In genomic region chr6:161274488-161274858, GRCh38 we compare ENCODE assay signal across 7 cellular contexts. TPM values are rescaled to one million over a fixed set of nuclear protein-coding genes. Genes with fewer than 3 reads are reported as not detected.
DNase-seq lines count a peak whose midpoint lies in the region; ATAC-seq, FAIRE-seq and TF ChIP-seq lines count a peak whose summit lies in the region.

No MANE protein-coding gene starts in this region.

- H3K9me3 Mint-ChIP-seq in stimulated activated memory B cell treated with anti-CD40 and anti-IgM and Interleukin-4, amounts not matched to agents 10 μg/mL and 1 μg/mL and 100 μg/mL, for 72 hours, result peaks cover 5% of the 10 kb centered on the region

- no peak for ATAC-seq in T-helper 17 cell
- no peak for ATAC-seq in stimulated activated memory B cell treated with anti-CD40 and anti-IgM and Interleukin-4, amounts not matched to agents 10 μg/mL and 1 μg/mL and 100 μg/mL, for 72 hours

- H3K36me3 ChIP-seq in right atrium auricular region, result no peaks in the 10 kb centered on the region

- no peaks in the 10 kb centered on the region for H3K27me3 Mint-ChIP-seq in T-helper 17 cell
- H3K27me3 Mint-ChIP-seq in stimulated activated memory B cell treated with anti-CD40 and anti-IgM and Interleukin-4, amounts not matched to agents 10 μg/mL and 1 μg/mL and 100 μg/mL, for 72 hours, result peaks cover 24% of the 10 kb centered on the region

- peaks cover 6% of the 10 kb centered on the region for H3K36me3 Mint-ChIP-seq in T-helper 17 cell (ENCODE audit: low read depth)
- H3K36me3 Mint-ChIP-seq in stimulated activated memory B cell treated with anti-CD40 and anti-IgM and Interleukin-4, amounts not matched to agents 10 μg/mL and 1 μg/mL and 100 μg/mL, for 72 hours, result no peaks in the 10 kb centered on the region

- peaks cover 0 to 14% of the 10 kb centered on the region in 2 donors for H3K4me1 ChIP-seq in right atrium auricular region

- no peak for FAIRE-seq in D721Med (lab: Jason Lieb, UNC)

- TF ChIP-seq CTCF in right atrium auricular region (IDR thresholded peaks at IDR 0.05) (no peak), D721Med (IDR thresholded peaks at IDR 0.05; ENCODE audit: insufficient read depth, missing control alignments) (no peak)

- peaks cover 25% of the 10 kb centered on the region for H3K4me1 Mint-ChIP-seq in T-helper 17 cell
- H3K4me1 Mint-ChIP-seq in stimulated activated memory B cell treated with anti-CD40 and anti-IgM and Interleukin-4, amounts not matched to agents 10 μg/mL and 1 μg/mL and 100 μg/mL, for 72 hours, result peaks cover 6% of the 10 kb centered on the region

- peak overlapping the region; percentile 95 for H3K4me3 Mint-ChIP-seq in T-helper 17 cell
- H3K4me3 Mint-ChIP-seq in stimulated activated memory B cell treated with anti-CD40 and anti-IgM and Interleukin-4, amounts not matched to agents 10 μg/mL and 1 μg/mL and 100 μg/mL, for 72 hours, result peak overlapping the region; percentile 87

- H3K9me3 ChIP-seq in T-helper 17 cell (ENCODE audit: control insufficient read depth, low read length, poor library complexity, severe bottlenecking), result no peaks in the 10 kb centered on the region
- H3K9me3 ChIP-seq in right atrium auricular region, result no peaks in the 10 kb centered on the region

- DNase-seq in HEK293T (ENCODE audit: extremely low spot score) (no peak), T-helper 17 cell (no peak), right atrium auricular region (ENCODE audit: low spot score) (no peak), D721Med (ENCODE audit: insufficient read length, low spot score) (no peak), putamen (ENCODE audit: low spot score) (no peak)
- DNase-seq in activated CD4-positive, alpha-beta T cell treated with anti-CD3 and anti-CD28 coated beads, Interleukin-2, amount 50 U/mL, for 1 hour, result no peak

- H3K4me3 ChIP-seq in right atrium auricular region, result peak overlapping the region; percentile 58 to 69

- H3K27ac Mint-ChIP-seq in T-helper 17 cell, result peak overlapping the region; percentile 97
- peak overlapping the region; percentile 77 for H3K27ac Mint-ChIP-seq in stimulated activated memory B cell treated with anti-CD40 and anti-IgM and Interleukin-4, amounts not matched to agents 10 μg/mL and 1 μg/mL and 100 μg/mL, for 72 hours

- POLR2A ChIA-PET in HEK293T (lab: Yijun Ruan, JAX), result interaction anchor here (0.6 to 2.2 kb wide), 9 partner anchors 13 to 284 kb away, joined by 3 to 9 read pairs (median 3); partner anchors contain the start of gene MAP3K4

- no peaks in the 10 kb centered on the region for H3K27me3 ChIP-seq in right atrium auricular region

- peak overlapping the region; percentile 75 to 77 for H3K27ac ChIP-seq in right atrium auricular region

- CTCF ChIA-PET in HEK293T (lab: Yijun Ruan, JAX), result no interaction called here

TF ChIP-seq in HEK293T, 16 proteins besides CTCF, POLR2A, EP300 and RAD21:
- TF ChIP-seq NFRKB (IDR thresholded peaks at IDR 0.05), result no peak
- TF ChIP-seq ARNT (IDR thresholded peaks at IDR 0.05), result no peak
- no peak for TF ChIP-seq FOXM1 (IDR thresholded peaks at IDR 0.05; ENCODE audit: borderline replicate concordance)
- no peak for TF ChIP-seq BHLHE40 (IDR thresholded peaks at IDR 0.05; ENCODE audit: borderline replicate concordance)
- peak; percentile 74 for TF ChIP-seq L3MBTL2 (conservative IDR thresholded peaks at IDR 0.05)

RNA-seq across cellular contexts. Expression of gene AGPAT4, which starts 0.6 kb away (rescaled TPM):
- total RNA-seq in T-helper 17 cell, result 10 to 100 TPM; 15.9 to 19.2 TPM
- 1 to 10 TPM; 2.3 to 2.6 TPM for total RNA-seq in right atrium auricular region

Comparison
In these comparisons a context has a peak if more than half of its experiments do, and no peak if none do; other contexts are left out.
1. RNA of gene AGPAT4, which starts 0.6 kb away (total RNA-seq): 15.9 to 19.2 TPM in T-helper 17 cell; 2.3 to 2.6 TPM in right atrium auricular region; every median in the first group is over 4 times any median in the second.